28 cellular contexts compared by ENCODE assay signal in genomic region chr4:181289203-181289602, GRCh38.
DNase-seq lines count a peak whose midpoint lies in the region; ATAC-seq and TF ChIP-seq lines count a peak whose summit lies in the region.
"Had no signal": no experiment of that assay in that cellular context is flagged by ENCODE, and none has a peak within 500 bp of the region (broad histone marks: within the 10 kb centered on the region; RNA-seq: fewer than 3 reads in every experiment).

No MANE protein-coding gene starts in this region.

- TF ChIP-seq CTCF in WTC11 (IDR thresholded peaks at IDR 0.05) (no peak), tibial nerve (IDR thresholded peaks at IDR 0.05) (no peak)
- TF ChIP-seq CTCF in activated CD8-positive, alpha-beta T cell treated with anti-CD3 and anti-CD28 coated beads for 36 hours (IDR thresholded peaks at IDR 0.05), result no peak

- POLR2A ChIA-PET in WTC11 (lab: Charles Lee), result no interaction called here
- POLR2A ChIA-PET in activated CD8-positive, alpha-beta T cell treated with anti-CD3 and anti-CD28 coated beads for 36 hours (lab: Charles Lee), result no interaction called here

- no peaks in the 10 kb centered on the region for H3K36me3 Mint-ChIP-seq in WTC11
- no peaks in the 10 kb centered on the region for H3K36me3 Mint-ChIP-seq in activated CD8-positive, alpha-beta T cell treated with anti-CD3 and anti-CD28 coated beads for 36 hours (ENCODE audit: low read depth)
- H3K36me3 Mint-ChIP-seq: activated naive CD4-positive, alpha-beta T cell treated with anti-CD3 and anti-CD28 coated beads, Interleukin-2, amount 50 U/mL, for 72 hours; mesothelial cell of epicardium; natural killer cell treated with Interleukin-12 subunit alpha and Interleukin-12 subunit beta and Interleukin-15 and Interleukin-18, amount 100 ng/mL, for 72 hours had no signal

- TF ChIP-seq POLR2A in tibial nerve (IDR thresholded peaks at IDR 0.05), result no peak

- H3K27ac ChIP-seq in tibial nerve, result no peak overlapping the region
- H3K27ac ChIP-seq: BLaER1 treated with 17β-estradiol and CSF1 and Interleukin-3, amounts not matched to agents 10 nM and 100 nM; cardiac muscle cell; gastrocnemius medialis; ovary; WERI-Rb-1 had no signal

- DNase-seq in DMS79 (lab: John Stamatoyannopoulos, UW) (peak; percentile 58), NCI-H1417 treated with DMSO at 0.1 percent for 48 hours (lab: John Stamatoyannopoulos, UW) (peak; percentile 58), NCI-H510A (lab: John Stamatoyannopoulos, UW) (peak; percentile 24), WTC11 (ENCODE audit: low spot score) (no peak), tibial nerve (ENCODE audit: low spot score in 2 of 2) (no peak)
- no peak for DNase-seq in activated CD8-positive, alpha-beta T cell treated with anti-CD3 and anti-CD28 coated beads for 36 hours
- DNase-seq in stimulated activated CD4-positive, alpha-beta T cell treated with anti-CD3 and anti-CD28 coated beads, Interleukin-1b, Interleukin-23, amount 100 ng/mL, for 48 hours, result no peak
- DNase-seq: activated CD4-positive, alpha-beta T cell treated with anti-CD3 and anti-CD28 coated beads, Interleukin-2, amount 50 U/mL, for 1 hour; anterior cingulate cortex; Calu3; cortex of kidney; gastrocnemius medialis; HCEC 1CT; left ventricle myocardium superior; NCI-H446 treated with DMSO at 0.1 percent for 48 hours; ovary; retina; substantia nigra; WERI-Rb-1 had no signal

- no peak for TF ChIP-seq EP300 in tibial nerve (IDR thresholded peaks at IDR 0.05)

- no peaks in the 10 kb centered on the region for H3K36me3 ChIP-seq in tibial nerve
- H3K36me3 ChIP-seq: BLaER1 treated with 17β-estradiol and CSF1 and Interleukin-3, amounts not matched to agents 10 nM and 100 nM; cardiac muscle cell; gastrocnemius medialis; ovary; WERI-Rb-1 had no signal

- WGBS in tibial nerve, 2 donors, result 85 to 96% methylated on average over 7 of the region's 7 CpGs

- H3K27me3 ChIP-seq in tibial nerve, result no peaks in the 10 kb centered on the region
- H3K27me3 ChIP-seq: BLaER1 treated with 17β-estradiol and CSF1 and Interleukin-3, amounts not matched to agents 10 nM and 100 nM; cardiac muscle cell; gastrocnemius medialis; ovary had no signal

- H3K27me3 Mint-ChIP-seq in WTC11 (ENCODE audit: low read depth), result no peaks in the 10 kb centered on the region
- H3K27me3 Mint-ChIP-seq in activated CD8-positive, alpha-beta T cell treated with anti-CD3 and anti-CD28 coated beads for 36 hours, result no peaks in the 10 kb centered on the region
- H3K27me3 Mint-ChIP-seq: natural killer cell treated with Interleukin-12 subunit alpha and Interleukin-12 subunit beta and Interleukin-15 and Interleukin-18, amount 100 ng/mL, for 72 hours had no signal

- ATAC-seq in WTC11, result peak; percentile 48
- ATAC-seq in activated CD8-positive, alpha-beta T cell treated with anti-CD3 and anti-CD28 coated beads for 36 hours, result no peak
- ATAC-seq: activated naive CD4-positive, alpha-beta T cell treated with anti-CD3 and anti-CD28 coated beads, Interleukin-2, amount 50 U/mL, for 72 hours; gastrocnemius medialis; HepG2; left ventricle myocardium superior; natural killer cell treated with Interleukin-12 subunit alpha and Interleukin-12 subunit beta and Interleukin-15 and Interleukin-18, amount 100 ng/mL, for 72 hours; SK-N-SH treated with all-trans-retinoic acid at 6 μM for 48 hours had no signal

- H3K4me1 Mint-ChIP-seq in WTC11, result peaks cover 27% of the 10 kb centered on the region
- H3K4me1 Mint-ChIP-seq in activated CD8-positive, alpha-beta T cell treated with anti-CD3 and anti-CD28 coated beads for 36 hours (ENCODE audit: low read depth), result no peaks in the 10 kb centered on the region

- intact Hi-C loops in activated CD8-positive, alpha-beta T cell treated with anti-CD3 and anti-CD28 coated beads for 36 hours (cut with micrococcal nuclease), result no loop called here

- H3K9me3 ChIP-seq in tibial nerve, result no peaks in the 10 kb centered on the region
- H3K9me3 ChIP-seq: BLaER1 treated with 17β-estradiol and CSF1 and Interleukin-3, amounts not matched to agents 10 nM and 100 nM; gastrocnemius medialis; ovary had no signal

- no peak overlapping the region for H3K27ac Mint-ChIP-seq in WTC11
- H3K27ac Mint-ChIP-seq in activated CD8-positive, alpha-beta T cell treated with anti-CD3 and anti-CD28 coated beads for 36 hours, result no peak overlapping the region
- H3K27ac Mint-ChIP-seq: activated naive CD4-positive, alpha-beta T cell treated with anti-CD3 and anti-CD28 coated beads, Interleukin-2, amount 50 U/mL, for 72 hours; mesothelial cell of epicardium; natural killer cell treated with Interleukin-12 subunit alpha and Interleukin-12 subunit beta and Interleukin-15 and Interleukin-18, amount 100 ng/mL, for 72 hours; T-helper 2 cell treated with Interferon-gamma antibody and Interleukin-4, amounts not matched to agents 5 μg/mL and 100 μg/mL, for 36 hours had no signal

- H3K4me1 ChIP-seq in tibial nerve, result no peaks in the 10 kb centered on the region

- no peaks in the 10 kb centered on the region for H3K9me3 Mint-ChIP-seq in WTC11
- H3K9me3 Mint-ChIP-seq in activated CD8-positive, alpha-beta T cell treated with anti-CD3 and anti-CD28 coated beads for 36 hours, result no peaks in the 10 kb centered on the region
- H3K9me3 Mint-ChIP-seq: activated naive CD4-positive, alpha-beta T cell treated with anti-CD3 and anti-CD28 coated beads, Interleukin-2, amount 50 U/mL, for 72 hours; mesothelial cell of epicardium; T-helper 2 cell treated with Interferon-gamma antibody and Interleukin-4, amounts not matched to agents 5 μg/mL and 100 μg/mL, for 36 hours had no signal

- no peak overlapping the region for H3K4me3 Mint-ChIP-seq in WTC11
- H3K4me3 Mint-ChIP-seq in activated CD8-positive, alpha-beta T cell treated with anti-CD3 and anti-CD28 coated beads for 36 hours, result no peak overlapping the region
- H3K4me3 Mint-ChIP-seq: mesothelial cell of epicardium; natural killer cell treated with Interleukin-12 subunit alpha and Interleukin-12 subunit beta and Interleukin-15 and Interleukin-18, amount 100 ng/mL, for 72 hours; T-helper 2 cell treated with Interferon-gamma antibody and Interleukin-4, amounts not matched to agents 5 μg/mL and 100 μg/mL, for 36 hours had no signal

- CTCF ChIA-PET in WTC11 (lab: Charles Lee), result no interaction called here
- CTCF ChIA-PET in activated CD8-positive, alpha-beta T cell treated with anti-CD3 and anti-CD28 coated beads for 36 hours (lab: Charles Lee), result no interaction called here

- no peak overlapping the region for H3K4me3 ChIP-seq in tibial nerve
- H3K4me3 ChIP-seq: BLaER1 treated with 17β-estradiol and CSF1 and Interleukin-3, amounts not matched to agents 10 nM and 100 nM; cardiac muscle cell; gastrocnemius medialis; ovary; smooth muscle cell had no signal

TF ChIP-seq in WTC11, 78 proteins besides CTCF, POLR2A, EP300 and RAD21:
- no peak for TF ChIP-seq IRF2 (CRISPR knock-in tag; IDR thresholded peaks at IDR 0.05; ENCODE audit: borderline replicate concordance, low read depth)
- TF ChIP-seq MXD4 (CRISPR knock-in tag; IDR thresholded peaks at IDR 0.05; ENCODE audit: borderline replicate concordance), result no peak
- TF ChIP-seq, protein P1, sequence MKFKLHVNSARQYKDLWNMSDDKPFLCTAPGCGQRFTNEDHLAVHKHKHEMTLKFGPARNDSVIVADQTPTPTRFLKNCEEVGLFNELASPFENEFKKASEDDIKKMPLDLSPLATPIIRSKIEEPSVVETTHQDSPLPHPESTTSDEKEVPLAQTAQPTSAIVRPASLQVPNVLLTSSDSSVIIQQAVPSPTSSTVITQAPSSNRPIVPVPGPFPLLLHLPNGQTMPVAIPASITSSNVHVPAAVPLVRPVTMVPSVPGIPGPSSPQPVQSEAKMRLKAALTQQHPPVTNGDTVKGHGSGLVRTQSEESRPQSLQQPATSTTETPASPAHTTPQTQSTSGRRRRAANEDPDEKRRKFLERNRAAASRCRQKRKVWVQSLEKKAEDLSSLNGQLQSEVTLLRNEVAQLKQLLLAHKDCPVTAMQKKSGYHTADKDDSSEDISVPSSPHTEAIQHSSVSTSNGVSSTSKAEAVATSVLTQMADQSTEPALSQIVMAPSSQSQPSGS (CRISPR knock-in tag; IDR thresholded peaks at IDR 0.05; ENCODE audit: borderline replicate concordance, low read depth), result no peak
- TF ChIP-seq NFYB (CRISPR knock-in tag; conservative IDR thresholded peaks at IDR 0.05; ENCODE audit: low read depth), result no peak
- TF ChIP-seq CREB1 (CRISPR knock-in tag; IDR thresholded peaks at IDR 0.05), result no peak
- TF ChIP-seq NR2C2 (CRISPR knock-in tag; IDR thresholded peaks at IDR 0.05), result no peak
- TF ChIP-seq FOXJ3 (CRISPR knock-in tag; IDR thresholded peaks at IDR 0.05; ENCODE audit: borderline replicate concordance), result no peak

Comparison
In these comparisons a context has a peak if more than half of its experiments do, and no peak if none do; other contexts are left out.
1. DNase-seq: peak in DMS79 (single experiment), NCI-H1417 treated with DMSO at 0.1 percent for 48 hours (single experiment) and NCI-H510A (single experiment); none in WTC11 (single experiment), activated CD8-positive, alpha-beta T cell treated with anti-CD3 and anti-CD28 coated beads for 36 hours (single experiment), tibial nerve (0 of 2) and stimulated activated CD4-positive, alpha-beta T cell treated with anti-CD3 and anti-CD28 coated beads, Interleukin-1b, Interleukin-23, amount 100 ng/mL, for 48 hours (single experiment).